In genomic region chr9:38278931-38279532, GRCh38 we compare ENCODE assay signal across 26 cellular contexts.
DNase-seq lines count a peak whose midpoint lies in the region; TF ChIP-seq lines count a peak whose summit lies in the region.
"Had no signal": no experiment of that assay in that cellular context is flagged by ENCODE, and none has a peak within 500 bp of the region (broad histone marks: within the 10 kb centered on the region; RNA-seq: fewer than 3 reads in every experiment).

No MANE protein-coding gene starts in this region.

- WGBS in transverse colon (ENCODE audit: low coverage in 1 of 2), 2 donors, result 73% methylated on average over 6 of the region's 6 CpGs; no CpG with 5 or more reads in 1 of the 2 donors

- H3K27ac ChIP-seq in transverse colon (peak overlapping the region in 3 of 4 donors; percentile 13 to 32 (median 20)), breast epithelium (no peak overlapping the region)
- H3K27ac ChIP-seq: A549, adrenal gland, upper lobe of left lung had no signal

- no peaks in the 10 kb centered on the region for H3K9me3 Mint-ChIP-seq in activated CD4-positive, alpha-beta T cell treated with anti-CD3 and anti-CD28 coated beads, Interleukin-2, amount 10 ng/mL, durations not matched to agents 7 days and 5 days
- H3K9me3 Mint-ChIP-seq in activated CD4-positive, alpha-beta T cell treated with anti-CD3 and anti-CD28 coated beads, Interleukin-2, amount 10 ng/mL, durations not matched to agents 24 days and 14 days, result no peaks in the 10 kb centered on the region
- no peaks in the 10 kb centered on the region for H3K9me3 Mint-ChIP-seq in glutamatergic neuron (ENCODE audit: unreplicated experiment)
- H3K9me3 Mint-ChIP-seq: activated T-cell treated with anti-CD3 and anti-CD28 coated beads, Interleukin-2, amount 50 U/mL, for 72 hours; central memory CD8-positive, alpha-beta T cell; nephron had no signal

- TF ChIP-seq POLR2A in transverse colon (IDR thresholded peaks at IDR 0.05) (no peak), breast epithelium (IDR thresholded peaks at IDR 0.05) (no peak)

- CTCF ChIA-PET in activated CD4-positive, alpha-beta T cell treated with anti-CD3 and anti-CD28 coated beads, Interleukin-2, amount 10 ng/mL, durations not matched to agents 7 days and 5 days (lab: Charles Lee), result no interaction called here

- H3K36me3 Mint-ChIP-seq in activated CD4-positive, alpha-beta T cell treated with anti-CD3 and anti-CD28 coated beads, Interleukin-2, amount 10 ng/mL, durations not matched to agents 7 days and 5 days (ENCODE audit: low read depth), result no peaks in the 10 kb centered on the region
- H3K36me3 Mint-ChIP-seq in activated CD4-positive, alpha-beta T cell treated with anti-CD3 and anti-CD28 coated beads, Interleukin-2, amount 10 ng/mL, durations not matched to agents 24 days and 14 days (ENCODE audit: low read depth), result no peaks in the 10 kb centered on the region
- no peaks in the 10 kb centered on the region for H3K36me3 Mint-ChIP-seq in glutamatergic neuron (ENCODE audit: unreplicated experiment)
- H3K36me3 Mint-ChIP-seq: activated CD8-positive, alpha-beta memory T cell treated with anti-CD3 and anti-CD28 coated beads, Interleukin-2, amount 10 ng/mL, durations not matched to agents 7 days and 5 days; CD4-positive, CD25-positive, alpha-beta regulatory T cell had no signal

- H3K4me3 Mint-ChIP-seq in activated CD4-positive, alpha-beta T cell treated with anti-CD3 and anti-CD28 coated beads, Interleukin-2, amount 10 ng/mL, durations not matched to agents 7 days and 5 days, result no peak overlapping the region
- H3K4me3 Mint-ChIP-seq in activated CD4-positive, alpha-beta T cell treated with anti-CD3 and anti-CD28 coated beads, Interleukin-2, amount 10 ng/mL, durations not matched to agents 24 days and 14 days, result no peak overlapping the region
- no peak overlapping the region for H3K4me3 Mint-ChIP-seq in glutamatergic neuron (ENCODE audit: unreplicated experiment)
- H3K4me3 Mint-ChIP-seq: activated CD4-positive, alpha-beta T cell treated with anti-CD3 and anti-CD28 coated beads for 36 hours; activated CD8-positive, alpha-beta memory T cell treated with anti-CD3 and anti-CD28 coated beads, Interleukin-2, amount 10 ng/mL, durations not matched to agents 7 days and 5 days; activated T-cell treated with anti-CD3 and anti-CD28 coated beads, Interleukin-2, amount 50 U/mL, for 72 hours; central memory CD8-positive, alpha-beta T cell; nephron had no signal

- POLR2A ChIA-PET in activated CD4-positive, alpha-beta T cell treated with anti-CD3 and anti-CD28 coated beads, Interleukin-2, amount 10 ng/mL, durations not matched to agents 7 days and 5 days (lab: Charles Lee), result no interaction called here

- no peak for DNase-seq in activated CD4-positive, alpha-beta T cell treated with anti-CD3 and anti-CD28 coated beads, Interleukin-2, amount 10 ng/mL, durations not matched to agents 7 days and 5 days
- no peak for DNase-seq in activated CD4-positive, alpha-beta T cell treated with anti-CD3 and anti-CD28 coated beads, Interleukin-2, amount 10 ng/mL, durations not matched to agents 24 days and 14 days
- DNase-seq in NCI-H2196 treated with DMSO at 0.1 percent for 48 hours (lab: John Stamatoyannopoulos, UW; ENCODE audit: unreplicated experiment) (peak; percentile 11), glutamatergic neuron (no peak), transverse colon (no peak), breast epithelium (ENCODE audit: low spot score in 2 of 2) (no peak), NCI-H524 treated with DMSO at 0.1 percent for 48 hours (lab: John Stamatoyannopoulos, UW) (no peak)
- DNase-seq in activated CD4-positive, CD25-positive, alpha-beta regulatory T cell (lab: John Stamatoyannopoulos, UW), result no peak
- DNase-seq: activated naive CD4-positive, alpha-beta T cell; activated T-cell treated with anti-CD3 and anti-CD28 coated beads, Interleukin-2, amount 50 U/mL, for 72 hours; adrenal gland; AML-193; IMR-90; NCI-H1694; NCI-H2171; SHP77; stimulated activated CD4-positive, alpha-beta T cell treated with anti-CD3 and anti-CD28 coated beads, Interleukin-15, amount 100 ng/mL, for 24 hours; stimulated activated CD4-positive, alpha-beta T cell treated with anti-CD3 and anti-CD28 coated beads, Interleukin-4, amount 100 ng/mL, for 4 hours; upper lobe of left lung had no signal

- H3K4me3 ChIP-seq in transverse colon, result no peak overlapping the region
- no peak overlapping the region for H3K4me3 ChIP-seq in breast epithelium
- H3K4me3 ChIP-seq: A549, adrenal gland, lung, upper lobe of left lung had no signal

- intact Hi-C loops in activated CD4-positive, alpha-beta T cell treated with anti-CD3 and anti-CD28 coated beads, Interleukin-2, amount 10 ng/mL, durations not matched to agents 24 days and 14 days (cut with micrococcal nuclease), result no loop called here
- intact Hi-C loops in transverse colon (cut with DNase I; ENCODE audit: low total_unique reads), result no loop called here
- intact Hi-C loops in breast epithelium (cut with DNase I; ENCODE audit: low total_unique reads), result no loop called here

- no peaks in the 10 kb centered on the region for H3K27me3 Mint-ChIP-seq in activated CD4-positive, alpha-beta T cell treated with anti-CD3 and anti-CD28 coated beads, Interleukin-2, amount 10 ng/mL, durations not matched to agents 7 days and 5 days
- no peaks in the 10 kb centered on the region for H3K27me3 Mint-ChIP-seq in activated CD4-positive, alpha-beta T cell treated with anti-CD3 and anti-CD28 coated beads, Interleukin-2, amount 10 ng/mL, durations not matched to agents 24 days and 14 days
- peaks cover 10% of the 10 kb centered on the region for H3K27me3 Mint-ChIP-seq in glutamatergic neuron (ENCODE audit: unreplicated experiment)
- H3K27me3 Mint-ChIP-seq: activated CD4-positive, alpha-beta T cell treated with anti-CD3 and anti-CD28 coated beads for 36 hours; CD4-positive, CD25-positive, alpha-beta regulatory T cell had no signal

- peaks cover 32% of the 10 kb centered on the region for H3K4me1 Mint-ChIP-seq in activated CD4-positive, alpha-beta T cell treated with anti-CD3 and anti-CD28 coated beads, Interleukin-2, amount 10 ng/mL, durations not matched to agents 7 days and 5 days
- H3K4me1 Mint-ChIP-seq in activated CD4-positive, alpha-beta T cell treated with anti-CD3 and anti-CD28 coated beads, Interleukin-2, amount 10 ng/mL, durations not matched to agents 24 days and 14 days, result peaks cover 15% of the 10 kb centered on the region
- H3K4me1 Mint-ChIP-seq in glutamatergic neuron (ENCODE audit: low read depth, unreplicated experiment), result peaks cover 18% of the 10 kb centered on the region

- H3K27me3 ChIP-seq in transverse colon (no peaks in the 10 kb centered on the region), breast epithelium (no peaks in the 10 kb centered on the region)
- H3K27me3 ChIP-seq: adrenal gland, upper lobe of left lung had no signal

- H3K9me3 ChIP-seq in transverse colon (no peaks in the 10 kb centered on the region), breast epithelium (no peaks in the 10 kb centered on the region)
- H3K9me3 ChIP-seq: A549, adrenal gland, upper lobe of left lung had no signal

- in situ Hi-C loops in transverse colon (cut with MboI; ENCODE audit: low pct_ligation_motif_present in 1 of 4, low pct_unique_long_range_greater_than_20kb in 1 of 4, low sequenced_read_pairs in 3 of 4), result no loop called here

- peak overlapping the region; percentile 46 for H3K27ac Mint-ChIP-seq in activated CD4-positive, alpha-beta T cell treated with anti-CD3 and anti-CD28 coated beads, Interleukin-2, amount 10 ng/mL, durations not matched to agents 7 days and 5 days
- no peak overlapping the region for H3K27ac Mint-ChIP-seq in activated CD4-positive, alpha-beta T cell treated with anti-CD3 and anti-CD28 coated beads, Interleukin-2, amount 10 ng/mL, durations not matched to agents 24 days and 14 days
- peak overlapping the region; percentile 11 for H3K27ac Mint-ChIP-seq in glutamatergic neuron (ENCODE audit: unreplicated experiment)
- H3K27ac Mint-ChIP-seq: activated CD4-positive, alpha-beta T cell treated with anti-CD3 and anti-CD28 coated beads for 36 hours; activated T-cell treated with anti-CD3 and anti-CD28 coated beads, Interleukin-2, amount 50 U/mL, for 72 hours; nephron had no signal

- H3K36me3 ChIP-seq in transverse colon, result no peaks in the 10 kb centered on the region
- H3K36me3 ChIP-seq in breast epithelium, result no peaks in the 10 kb centered on the region
- H3K36me3 ChIP-seq: adrenal gland, upper lobe of left lung had no signal

- TF ChIP-seq CTCF in glutamatergic neuron (IDR thresholded peaks at IDR 0.05; ENCODE audit: partially characterized antibody, unreplicated experiment), result no peak
- TF ChIP-seq CTCF in transverse colon (IDR thresholded peaks at IDR 0.05), result no peak
- TF ChIP-seq CTCF in breast epithelium (IDR thresholded peaks at IDR 0.05), result no peak

- H3K4me1 ChIP-seq in transverse colon (peaks cover 0 to 2% (median 0%) of the 10 kb centered on the region in 4 donors), breast epithelium (no peaks in the 10 kb centered on the region)
- H3K4me1 ChIP-seq: A549, adrenal gland, upper lobe of left lung had no signal

- TF ChIP-seq EP300 in transverse colon (IDR thresholded peaks at IDR 0.05; ENCODE audit: low read depth), result no peak

Comparison
In these comparisons a context has a peak if more than half of its experiments do, and no peak if none do; other contexts are left out.
1. H3K27ac ChIP-seq: peak in transverse colon (3 of 4); none in breast epithelium (0 of 2).